In genomic region chr1:66526036-66526435, GRCh38 we compare ENCODE assay signal across 22 cellular contexts. TPM values are rescaled to one million over a fixed set of nuclear protein-coding genes. Genes with fewer than 3 reads are reported as not detected.
"Had no signal": no experiment of that assay in that cellular context is flagged by ENCODE, and none has a peak within 500 bp of the region (broad histone marks: within the 10 kb centered on the region; RNA-seq: fewer than 3 reads in every experiment).

No MANE protein-coding gene starts in this region.

- H3K36me3 Mint-ChIP-seq: memory B cell; natural killer cell treated with Interleukin-12 subunit alpha and Interleukin-12 subunit beta and Interleukin-15 and Interleukin-18, amount 100 ng/mL, for 72 hours; neural progenitor cell had no signal

- FAIRE-seq: kidney, small intestine had no signal

- H3K4me2 ChIP-seq: hepatocyte, neural progenitor cell had no signal

- DNase-seq: effector CD8-positive, alpha-beta T cell; foreskin melanocyte; head of caudate nucleus; kidney; left cardiac atrium; left ventricle myocardium inferior; lower lobe of right lung; midbrain; nucleus accumbens; ovary; small intestine; stimulated activated CD4-positive, alpha-beta T cell treated with anti-CD3 and anti-CD28 coated beads, Interleukin-12 subunit alpha, Interleukin-12 subunit beta, amount 100 ng/mL, for 4 hours; stimulated activated naive CD8-positive, alpha-beta T cell treated with anti-CD3 and anti-CD28 coated beads, Interleukin-15, Interleukin-2, amounts not matched to agents 100 U/mL and 50 U/mL, for 24 hours; thyroid gland; upper lobe of left lung; uterus had no signal

- ATAC-seq: left cardiac atrium; lower lobe of right lung; natural killer cell treated with Interleukin-12 subunit alpha and Interleukin-12 subunit beta and Interleukin-15 and Interleukin-18, amount 100 ng/mL, for 72 hours; stimulated activated naive CD8-positive, alpha-beta T cell treated with anti-CD3 and anti-CD28 coated beads, Interleukin-15, Interleukin-2, amounts not matched to agents 100 U/mL and 50 U/mL, for 24 hours had no signal

- H3K36me3 ChIP-seq: left ventricle myocardium inferior, lower lobe of right lung, neural progenitor cell, ovary, right atrium auricular region, suprapubic skin, thyroid gland, upper lobe of left lung, uterus had no signal

- H3K4me1 ChIP-seq: left ventricle myocardium inferior, lower lobe of right lung, neural progenitor cell, right atrium auricular region, suprapubic skin, thyroid gland, upper lobe of left lung, uterus had no signal

- H3K27ac Mint-ChIP-seq: memory B cell; natural killer cell treated with Interleukin-12 subunit alpha and Interleukin-12 subunit beta and Interleukin-15 and Interleukin-18, amount 100 ng/mL, for 72 hours; neural progenitor cell had no signal

- H3K9me3 ChIP-seq: left ventricle myocardium inferior, lower lobe of right lung, ovary, right atrium auricular region, suprapubic skin, thyroid gland, upper lobe of left lung, uterus had no signal

- H3K9me3 Mint-ChIP-seq: memory B cell; natural killer cell treated with Interleukin-12 subunit alpha and Interleukin-12 subunit beta and Interleukin-15 and Interleukin-18, amount 100 ng/mL, for 72 hours; neural progenitor cell had no signal

- H3K27me3 ChIP-seq: hepatocyte, neural progenitor cell, ovary, right atrium auricular region, suprapubic skin, thyroid gland, upper lobe of left lung, uterus had no signal

- H2AFZ ChIP-seq: hepatocyte, neural progenitor cell had no signal

- H3K4me3 ChIP-seq: hepatocyte, left ventricle myocardium inferior, lower lobe of right lung, neural progenitor cell, ovary, right atrium auricular region, suprapubic skin, thyroid gland, upper lobe of left lung, uterus had no signal

- H3K9ac ChIP-seq: neural progenitor cell had no signal

- H3K4me1 Mint-ChIP-seq: memory B cell had no signal

- H3K27ac ChIP-seq: hepatocyte, left ventricle myocardium inferior, lower lobe of right lung, neural progenitor cell, ovary, right atrium auricular region, suprapubic skin, thyroid gland, upper lobe of left lung, uterus had no signal

- H3K4me3 Mint-ChIP-seq: memory B cell; natural killer cell treated with Interleukin-12 subunit alpha and Interleukin-12 subunit beta and Interleukin-15 and Interleukin-18, amount 100 ng/mL, for 72 hours; neural progenitor cell had no signal

RNA-seq across cellular contexts. Expression of gene SGIP1, which starts 7.9 kb away (rescaled TPM):
- total RNA-seq: natural killer cell treated with Interleukin-12 subunit alpha and Interleukin-12 subunit beta and Interleukin-15 and Interleukin-18, amount 100 ng/mL, for 72 hours had no signal
